In the genomic region with DNA sequence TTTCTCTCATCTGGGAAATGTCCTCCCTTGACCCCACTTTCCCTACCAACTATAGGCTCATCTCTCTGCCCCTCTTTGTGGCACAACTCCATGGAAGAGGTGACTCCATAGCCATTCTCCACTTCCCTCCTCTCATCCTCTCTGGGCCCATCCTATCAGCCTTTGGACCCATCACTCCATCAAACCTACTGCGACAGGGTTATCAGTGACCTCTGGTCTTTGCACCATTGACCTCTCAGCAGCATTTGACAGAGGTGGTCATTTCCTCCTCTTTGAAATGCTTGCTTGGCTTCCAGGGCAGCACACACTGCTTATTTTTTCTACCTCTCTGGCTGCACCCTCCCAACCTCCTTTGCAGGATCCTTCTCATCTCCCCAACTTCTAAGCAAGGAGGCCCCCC, we compare ENCODE assay signal across 26 cellular contexts.
"Had no signal": no experiment of that assay in that cellular context is flagged by ENCODE, and none has a peak within 500 bp of the region (broad histone marks: within the 10 kb centered on the region; RNA-seq: fewer than 3 reads in every experiment).

No MANE protein-coding gene starts in this region.

- ATAC-seq: stimulated activated effector memory CD8-positive, alpha-beta T cell treated with anti-CD3 and anti-CD28 coated beads, Interleukin-12 subunit alpha, Interleukin-12 subunit beta, amount 100 ng/mL, for 72 hours; stimulated activated naive B cell treated with anti-CD40 and anti-IgM and Interleukin-4, amounts not matched to agents 10 μg/mL and 1 μg/mL and 100 μg/mL, for 72 hours; stimulated activated naive CD8-positive, alpha-beta T cell treated with anti-CD3 and anti-CD28 coated beads, Interleukin-15, amount 100 ng/mL, for 72 hours; stimulated activated naive CD8-positive, alpha-beta T cell treated with anti-CD3 and anti-CD28 coated beads, Interleukin-15, Interleukin-2, amounts not matched to agents 100 U/mL and 50 U/mL, for 24 hours; upper lobe of right lung had no signal

- H3K27ac ChIP-seq: stomach, suprapubic skin, testis, thoracic aorta, thyroid gland, tibial artery, tibial nerve, transverse colon, upper lobe of left lung, upper lobe of right lung, uterus, vagina had no signal

- FAIRE-seq: urothelium cell line had no signal

- H3K36me3 ChIP-seq: stomach, suprapubic skin, thoracic aorta, thyroid gland, tibial artery, tibial nerve, transverse colon, upper lobe of left lung, upper lobe of right lung, uterus, vagina had no signal

- H3K4me1 ChIP-seq: stomach, suprapubic skin, testis, thyroid gland, tibial artery, tibial nerve, transverse colon, upper lobe of right lung, uterus, vagina had no signal

- H3K9me3 ChIP-seq: stomach, suprapubic skin, testis, thoracic aorta, thyroid gland, tibial artery, tibial nerve, transverse colon, upper lobe of left lung, upper lobe of right lung, uterus, vagina had no signal

- H3K4me3 ChIP-seq: stomach, suprapubic skin, testis, thoracic aorta, thyroid gland, tibial artery, tibial nerve, transverse colon, upper lobe of left lung, upper lobe of right lung, uterus, vagina had no signal

- DNase-seq: stimulated activated CD4-positive, alpha-beta T cell treated with anti-CD3 and anti-CD28 coated beads, Interleukin-2, amount 100 ng/mL, for 48 hours; stimulated activated CD4-positive, alpha-beta T cell treated with anti-CD3 and anti-CD28 coated beads, Interleukin-4, amount 100 ng/mL, for 1 hour; stimulated activated CD4-positive, alpha-beta T cell treated with anti-CD3 and anti-CD28 coated beads, Interleukin-4, amount 100 ng/mL, for 24 hours; stimulated activated CD4-positive, alpha-beta T cell treated with anti-CD3 and anti-CD28 coated beads, Interleukin-4, amount 100 ng/mL, for 4 hours; stimulated activated CD8-positive, alpha-beta memory T cell treated with anti-CD3 and anti-CD28 coated beads, Interleukin-4, amount 100 ng/mL, for 48 hours; stimulated activated naive B cell treated with anti-CD40 and anti-IgM and Interleukin-4, amounts not matched to agents 10 μg/mL and 1 μg/mL and 100 μg/mL, for 72 hours; stimulated activated naive CD4-positive, alpha-beta T cell; stimulated activated naive CD4-positive, alpha-beta T cell treated with Interleukin-2 at 50 U/mL for 16 hours; stimulated activated naive CD8-positive, alpha-beta T cell treated with anti-CD3 and anti-CD28 coated beads, Interleukin-15, amount 100 ng/mL, for 72 hours; stimulated activated naive CD8-positive, alpha-beta T cell treated with anti-CD3 and anti-CD28 coated beads, Interleukin-15, Interleukin-2, amounts not matched to agents 100 U/mL and 50 U/mL, for 24 hours; stomach; substantia nigra; testis; thyroid gland; tibial artery; transverse colon; trophoblast cell; upper lobe of left lung; upper lobe of right lung; uterus had no signal

- H3K27me3 ChIP-seq: stomach, testis, thyroid gland, tibial artery, tibial nerve, transverse colon, upper lobe of left lung, upper lobe of right lung, uterus, vagina had no signal
